Comparison of ENCODE assay signal across 2 cellular contexts in the genomic region with DNA sequence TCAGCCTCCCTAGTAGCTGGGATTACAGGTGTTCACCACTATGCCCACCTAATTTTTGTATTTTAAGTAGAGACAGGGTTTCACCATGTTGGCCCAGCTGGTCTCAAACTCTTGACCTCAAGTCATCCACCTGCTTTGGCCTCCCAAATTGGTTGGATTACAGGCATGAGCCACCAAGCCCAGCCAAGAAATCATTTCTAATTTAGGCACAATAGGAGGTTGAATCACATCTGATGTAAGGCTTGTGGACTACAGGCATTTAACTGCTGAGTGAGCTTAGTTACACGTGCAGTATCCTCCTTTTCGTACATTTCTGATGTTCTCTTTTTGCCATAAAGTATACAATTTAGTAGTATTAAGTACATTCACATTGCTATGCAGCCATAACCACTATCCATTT.
TF ChIP-seq lines count a peak whose summit lies in the region.

No MANE protein-coding gene starts in this region.

TF ChIP-seq in H1, 55 proteins besides CTCF, POLR2A, EP300 and RAD21:
- TF ChIP-seq CBX8 (IDR thresholded peaks at IDR 0.05; ENCODE audit: borderline replicate concordance, low read depth, low read length) (no peak), SIN3A (conservative IDR thresholded peaks at IDR 0.05 in 1 of 2, IDR thresholded peaks at IDR 0.05 in 1 of 2; ENCODE audit: low read depth in 1 of 2, low read length in 2 of 2) (no peak), RFX5 (IDR thresholded peaks at IDR 0.05; ENCODE audit: borderline replicate concordance, low read depth, low read length) (no peak), BRCA1 (IDR thresholded peaks at IDR 0.05; ENCODE audit: low read depth, low read length) (no peak), CTBP2 (IDR thresholded peaks at IDR 0.05; ENCODE audit: borderline replicate concordance, insufficient read depth, insufficient read length, low read length) (no peak), KDM1A (IDR thresholded peaks at IDR 0.05; ENCODE audit: borderline replicate concordance, low read length) (no peak), SP4 (IDR thresholded peaks at IDR 0.05; ENCODE audit: low read length) (no peak), ZNF274 (IDR thresholded peaks at IDR 0.05; ENCODE audit: borderline replicate concordance, extremely low read depth, low read length) (no peak), EZH2 (IDR thresholded peaks at IDR 0.05; ENCODE audit: low read depth, low read length, severe bottlenecking) (no peak), SP1 (IDR thresholded peaks at IDR 0.05; ENCODE audit: low read depth, low read length) (no peak), TEAD4 (IDR thresholded peaks at IDR 0.05; ENCODE audit: low read depth, low read length) (no peak), RBBP5 (IDR thresholded peaks at IDR 0.05; ENCODE audit: borderline replicate concordance, low read depth, low read length) (no peak), GTF2F1 (IDR thresholded peaks at IDR 0.05; ENCODE audit: borderline replicate concordance, low read depth, low read length) (no peak), HDAC2 (IDR thresholded peaks at IDR 0.05; ENCODE audit: borderline replicate concordance in 1 of 2, low read depth in 2 of 2, low read length in 2 of 2) (no peak), KDM4A (IDR thresholded peaks at IDR 0.05; ENCODE audit: low read depth, low read length, severe bottlenecking) (no peak), NANOG (IDR thresholded peaks at IDR 0.05; ENCODE audit: insufficient read depth, low read depth, low read length, poor library complexity, severe bottlenecking) (no peak), SIX5 (IDR thresholded peaks at IDR 0.05; ENCODE audit: low read depth, low read length) (no peak), SUZ12 (IDR thresholded peaks at IDR 0.05; ENCODE audit: low read length) (no peak)
- TF ChIP-seq, protein P1, sequence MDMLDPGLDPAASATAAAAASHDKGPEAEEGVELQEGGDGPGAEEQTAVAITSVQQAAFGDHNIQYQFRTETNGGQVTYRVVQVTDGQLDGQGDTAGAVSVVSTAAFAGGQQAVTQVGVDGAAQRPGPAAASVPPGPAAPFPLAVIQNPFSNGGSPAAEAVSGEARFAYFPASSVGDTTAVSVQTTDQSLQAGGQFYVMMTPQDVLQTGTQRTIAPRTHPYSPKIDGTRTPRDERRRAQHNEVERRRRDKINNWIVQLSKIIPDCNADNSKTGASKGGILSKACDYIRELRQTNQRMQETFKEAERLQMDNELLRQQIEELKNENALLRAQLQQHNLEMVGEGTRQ (IDR thresholded peaks at IDR 0.05; ENCODE audit: low read length): no peak

TF ChIP-seq in HepG2, 621 proteins besides CTCF, POLR2A, EP300 and RAD21:
- no peak for TF ChIP-seq ZNF558 (CRISPR knock-in tag; IDR thresholded peaks at IDR 0.05; ENCODE audit: borderline replicate concordance)
- TF ChIP-seq ZNF124 (CRISPR knock-in tag; IDR thresholded peaks at IDR 0.05): no peak
- TF ChIP-seq TAF1 (CRISPR knock-in tag; IDR thresholded peaks at IDR 0.05): no peak
- TF ChIP-seq ZBTB8A (CRISPR knock-in tag; IDR thresholded peaks at IDR 0.05; ENCODE audit: borderline replicate concordance, low read depth): no peak
- no peak for TF ChIP-seq HNF4A (CRISPR knock-in tag; IDR thresholded peaks at IDR 0.05)
- no peak for TF ChIP-seq MTA3 (CRISPR knock-in tag; IDR thresholded peaks at IDR 0.05)
- TF ChIP-seq NAIF1 (CRISPR knock-in tag; IDR thresholded peaks at IDR 0.05; ENCODE audit: borderline replicate concordance): no peak
- TF ChIP-seq, protein P2, sequence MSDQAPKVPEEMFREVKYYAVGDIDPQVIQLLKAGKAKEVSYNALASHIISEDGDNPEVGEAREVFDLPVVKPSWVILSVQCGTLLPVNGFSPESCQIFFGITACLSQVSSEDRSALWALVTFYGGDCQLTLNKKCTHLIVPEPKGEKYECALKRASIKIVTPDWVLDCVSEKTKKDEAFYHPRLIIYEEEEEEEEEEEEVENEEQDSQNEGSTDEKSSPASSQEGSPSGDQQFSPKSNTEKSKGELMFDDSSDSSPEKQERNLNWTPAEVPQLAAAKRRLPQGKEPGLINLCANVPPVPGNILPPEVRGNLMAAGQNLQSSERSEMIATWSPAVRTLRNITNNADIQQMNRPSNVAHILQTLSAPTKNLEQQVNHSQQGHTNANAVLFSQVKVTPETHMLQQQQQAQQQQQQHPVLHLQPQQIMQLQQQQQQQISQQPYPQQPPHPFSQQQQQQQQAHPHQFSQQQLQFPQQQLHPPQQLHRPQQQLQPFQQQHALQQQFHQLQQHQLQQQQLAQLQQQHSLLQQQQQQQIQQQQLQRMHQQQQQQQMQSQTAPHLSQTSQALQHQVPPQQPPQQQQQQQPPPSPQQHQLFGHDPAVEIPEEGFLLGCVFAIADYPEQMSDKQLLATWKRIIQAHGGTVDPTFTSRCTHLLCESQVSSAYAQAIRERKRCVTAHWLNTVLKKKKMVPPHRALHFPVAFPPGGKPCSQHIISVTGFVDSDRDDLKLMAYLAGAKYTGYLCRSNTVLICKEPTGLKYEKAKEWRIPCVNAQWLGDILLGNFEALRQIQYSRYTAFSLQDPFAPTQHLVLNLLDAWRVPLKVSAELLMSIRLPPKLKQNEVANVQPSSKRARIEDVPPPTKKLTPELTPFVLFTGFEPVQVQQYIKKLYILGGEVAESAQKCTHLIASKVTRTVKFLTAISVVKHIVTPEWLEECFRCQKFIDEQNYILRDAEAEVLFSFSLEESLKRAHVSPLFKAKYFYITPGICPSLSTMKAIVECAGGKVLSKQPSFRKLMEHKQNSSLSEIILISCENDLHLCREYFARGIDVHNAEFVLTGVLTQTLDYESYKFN (CRISPR knock-in tag; conservative IDR thresholded peaks at IDR 0.05): no peak
